Comparison of ENCODE assay signal across 32 cellular contexts in the genomic region with DNA sequence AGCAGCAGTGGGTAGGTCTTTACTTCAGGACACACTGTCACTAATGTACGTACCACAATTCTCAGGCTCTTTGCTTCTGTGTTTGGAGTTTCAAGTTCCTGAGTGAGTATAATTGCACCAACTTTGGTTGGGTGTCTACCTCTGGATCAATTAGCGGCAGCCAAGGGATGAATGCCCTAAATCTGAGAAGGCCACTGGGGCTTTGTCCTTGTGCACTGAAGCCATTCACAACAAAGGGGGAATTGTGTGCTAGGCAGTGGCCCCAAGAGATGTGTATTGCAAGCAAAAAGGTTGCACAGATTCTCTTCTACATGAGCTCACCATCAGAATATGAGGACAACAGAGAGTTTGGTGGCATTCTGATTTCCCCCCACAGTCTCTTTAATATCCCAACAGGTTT. TPM values are rescaled to one million over a fixed set of nuclear protein-coding genes. Genes with fewer than 3 reads are reported as not detected.
"Had no signal": no experiment of that assay in that cellular context is flagged by ENCODE, and none has a peak within 500 bp of the region (broad histone marks: within the 10 kb centered on the region; RNA-seq: fewer than 3 reads in every experiment).

No MANE protein-coding gene starts in this region.

- H3K36me3 ChIP-seq: adrenal gland, cardiac muscle cell, colonic mucosa, heart left ventricle, WERI-Rb-1 had no signal

- H3K4me1 Mint-ChIP-seq: activated T-helper 17 cell treated with anti-CD3 and anti-CD28 coated beads, Interleukin-2, amount 50 U/mL, for 72 hours had no signal

- H3K27me3 ChIP-seq: body of pancreas had no signal

- H3K4me1 ChIP-seq: colonic mucosa had no signal

- H3K9me3 Mint-ChIP-seq: activated B cell treated with CpG ODN at 0.5 μM for 24 hours; activated CD8-positive, alpha-beta T cell treated with anti-CD3 and anti-CD28 coated beads for 36 hours; activated naive CD8-positive, alpha-beta T cell treated with anti-CD3 and anti-CD28 coated beads for 36 hours; activated naive CD8-positive, alpha-beta T cell treated with anti-CD3 and anti-CD28 coated beads, Interleukin-2, amount 50 U/mL, for 24 hours; activated T-cell treated with anti-CD3 and anti-CD28 coated beads, Interleukin-2, amount 50 U/mL, for 4 hours; activated T-helper 17 cell treated with anti-CD3 and anti-CD28 coated beads, Interleukin-2, amount 50 U/mL, for 72 hours; endodermal cell; T-helper 2 cell treated with Interferon-gamma antibody and Interleukin-4, amounts not matched to agents 5 μg/mL and 100 μg/mL, for 36 hours had no signal

- H3K9me3 ChIP-seq: adrenal gland, body of pancreas, colonic mucosa had no signal

- ATAC-seq: activated CD4-positive, CD25-positive, alpha-beta regulatory T cell treated with anti-CD3 and anti-CD28 coated beads, Interleukin-2, amount 50 U/mL, for 24 hours; activated CD8-positive, alpha-beta T cell treated with anti-CD3 and anti-CD28 coated beads for 36 hours; activated naive CD8-positive, alpha-beta T cell treated with anti-CD3 and anti-CD28 coated beads, Interleukin-2, amount 50 U/mL, for 24 hours; activated T-cell treated with anti-CD3 and anti-CD28 coated beads, Interleukin-2, amount 50 U/mL, for 4 hours; activated T-helper 17 cell treated with anti-CD3 and anti-CD28 coated beads, Interleukin-2, amount 50 U/mL, for 72 hours; body of pancreas; esophagus mucosa; heart left ventricle; T-helper 17 cell had no signal

- H3K4me3 ChIP-seq: adrenal gland, body of pancreas, cardiac muscle cell, colonic mucosa, heart left ventricle had no signal

- H3K27ac ChIP-seq: adrenal gland, body of pancreas, cardiac muscle cell, colonic mucosa, heart left ventricle, WERI-Rb-1 had no signal

- H3K4me3 Mint-ChIP-seq: activated B cell treated with CpG ODN at 0.5 μM for 24 hours; activated CD8-positive, alpha-beta T cell treated with anti-CD3 and anti-CD28 coated beads for 36 hours; activated naive CD8-positive, alpha-beta T cell treated with anti-CD3 and anti-CD28 coated beads for 36 hours; activated naive CD8-positive, alpha-beta T cell treated with anti-CD3 and anti-CD28 coated beads, Interleukin-2, amount 50 U/mL, for 24 hours; activated T-cell treated with anti-CD3 and anti-CD28 coated beads, Interleukin-2, amount 50 U/mL, for 4 hours; activated T-helper 17 cell treated with anti-CD3 and anti-CD28 coated beads, Interleukin-2, amount 50 U/mL, for 72 hours; endodermal cell; T-helper 17 cell; T-helper 2 cell treated with Interferon-gamma antibody and Interleukin-4, amounts not matched to agents 5 μg/mL and 100 μg/mL, for 36 hours had no signal

- H3K27ac Mint-ChIP-seq: activated B cell treated with CpG ODN at 0.5 μM for 24 hours; activated CD8-positive, alpha-beta T cell treated with anti-CD3 and anti-CD28 coated beads for 36 hours; activated naive CD8-positive, alpha-beta T cell treated with anti-CD3 and anti-CD28 coated beads for 36 hours; activated naive CD8-positive, alpha-beta T cell treated with anti-CD3 and anti-CD28 coated beads, Interleukin-2, amount 50 U/mL, for 24 hours; activated T-helper 17 cell treated with anti-CD3 and anti-CD28 coated beads, Interleukin-2, amount 50 U/mL, for 72 hours; endodermal cell; T-helper 17 cell; T-helper 2 cell treated with Interferon-gamma antibody and Interleukin-4, amounts not matched to agents 5 μg/mL and 100 μg/mL, for 36 hours had no signal

- H3K36me3 Mint-ChIP-seq: activated naive CD8-positive, alpha-beta T cell treated with anti-CD3 and anti-CD28 coated beads for 36 hours had no signal

- DNase-seq: activated B cell treated with CpG ODN at 0.5 μM for 24 hours; activated CD4-positive, alpha-beta T cell treated with anti-CD3 and anti-CD28 coated beads for 48 hours; activated CD4-positive, alpha-beta T cell treated with anti-CD3 and anti-CD28 coated beads, Interleukin-2, amount 50 U/mL, for 1 hour; activated CD4-positive, alpha-beta T cell treated with anti-CD3 and anti-CD28 coated beads, Interleukin-2, amount 50 U/mL, for 48 hours; activated CD8-positive, alpha-beta memory T cell treated with anti-CD3 and anti-CD28 coated beads for 24 hours; activated CD8-positive, alpha-beta T cell treated with anti-CD3 and anti-CD28 coated beads for 36 hours; activated effector memory CD4-positive, alpha-beta T cell treated with anti-CD3 and anti-CD28 coated beads, Interleukin-2, amount 50 U/mL, for 16 hours; activated naive CD4-positive, alpha-beta T cell treated with anti-CD3 and anti-CD28 coated beads, Interleukin-2, amount 50 U/mL, for 16 hours; activated naive CD8-positive, alpha-beta T cell treated with anti-CD3 and anti-CD28 coated beads for 36 hours; activated naive CD8-positive, alpha-beta T cell treated with anti-CD3 and anti-CD28 coated beads, Interleukin-2, amount 50 U/mL, for 24 hours; activated T-cell treated with anti-CD3 and anti-CD28 coated beads, Interleukin-2, amount 50 U/mL, for 4 hours; adrenal gland; aorta; body of pancreas; central memory CD4-positive, alpha-beta T cell; cerebellar nuclear complex; colonic mucosa; effector CD8-positive, alpha-beta T cell; endodermal cell; foreskin fibroblast; glutamatergic neuron; heart left ventricle; T-helper 1 cell; T-helper 17 cell; T1000; WERI-Rb-1 had no signal

RNA-seq across cellular contexts. Expression of gene PHF24, which starts 3.9 kb away (rescaled TPM):
- total RNA-seq: dermis microvascular lymphatic vessel endothelial cell, T-helper 17 cell had no signal
- polyA plus RNA-seq: aorta had no signal
